6 cellular contexts compared by ENCODE assay signal in genomic region chr1:208288495-208288894, GRCh38.
"Had no signal": no experiment of that assay in that cellular context is flagged by ENCODE, and none has a peak within 500 bp of the region (broad histone marks: within the 10 kb centered on the region; RNA-seq: fewer than 3 reads in every experiment).

No MANE protein-coding gene starts in this region.

- DNase-seq: GM23248, GOT3, H7, HFFc6, IMR-90 had no signal

- ATAC-seq: HCT116 had no signal

- H3K27ac Mint-ChIP-seq: HFFc6 had no signal

- H3K4me3 Mint-ChIP-seq: HFFc6 had no signal

- H3K9me3 Mint-ChIP-seq: HFFc6 had no signal
